8 cellular contexts compared by ENCODE assay signal in the genomic region with DNA sequence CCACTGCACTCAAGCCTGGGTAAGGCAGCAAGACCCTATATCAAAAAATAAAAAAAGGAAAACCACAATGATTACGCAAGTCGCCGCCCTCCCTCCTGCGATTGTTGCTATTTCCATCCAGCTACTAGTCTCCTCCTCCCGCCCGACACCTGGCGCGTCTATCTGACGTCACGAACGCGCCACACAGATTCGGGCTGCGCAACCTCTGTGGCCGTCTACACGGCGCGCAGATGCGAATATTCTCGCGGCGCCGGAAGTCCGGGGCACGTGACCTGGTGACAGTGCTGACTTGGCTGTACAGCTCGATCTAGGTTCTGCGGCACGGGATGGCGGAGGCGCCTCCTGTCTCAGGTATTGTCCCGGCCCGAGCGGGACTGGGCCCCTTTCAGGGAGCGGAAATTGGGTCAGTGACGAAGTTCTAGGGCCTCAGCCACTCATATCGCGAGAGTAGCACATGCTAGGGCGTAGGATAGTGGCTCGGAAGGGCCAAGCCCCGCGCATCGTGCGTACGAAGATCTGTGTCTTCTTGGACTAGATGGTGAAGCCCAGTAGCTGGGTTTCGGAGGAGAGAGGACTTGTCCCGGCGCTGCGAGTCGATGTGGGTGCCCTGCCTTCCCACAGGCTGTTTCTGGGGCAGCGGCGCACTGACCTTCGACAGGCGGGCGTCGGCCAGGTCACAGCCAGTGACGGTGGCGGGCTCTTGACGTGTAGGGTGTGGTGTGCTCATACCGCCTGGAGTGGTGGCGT. TPM values are rescaled to one million over a fixed set of nuclear protein-coding genes. Genes with fewer than 3 reads are reported as not detected.
DNase-seq lines count a peak whose midpoint lies in the region; ATAC-seq and TF ChIP-seq lines count a peak whose summit lies in the region.

NFX1 (plus strand) TSS at position 270 of the 747 bp plus-strand sequence; CDS start at position 327, 57 bp downstream.

- H3K27ac Mint-ChIP-seq in T-helper 17 cell (peak within 1 kb of the TSS; percentile 98), progenitor cell of endocrine pancreas (peak within 1 kb of the TSS; percentile 99)

- intact Hi-C loops in left cardiac atrium (cut with DNase I), result no loop called here

- no peaks in the 10 kb centered on the region for H3K9me3 Mint-ChIP-seq in progenitor cell of endocrine pancreas (ENCODE audit: low read depth)

- H3K36me3 Mint-ChIP-seq in T-helper 17 cell (ENCODE audit: low read depth), result peaks cover 7% of the 10 kb centered on the region
- H3K36me3 Mint-ChIP-seq in progenitor cell of endocrine pancreas (ENCODE audit: insufficient read depth), result peaks cover 7% of the 10 kb centered on the region

- no peak for TF ChIP-seq CTCF in progenitor cell of endocrine pancreas (IDR thresholded peaks at IDR 0.05; ENCODE audit: unreplicated experiment)

- H3K4me1 Mint-ChIP-seq in T-helper 17 cell (peaks cover 36% of the 10 kb centered on the region), progenitor cell of endocrine pancreas (ENCODE audit: low read depth) (peaks cover 14% of the 10 kb centered on the region)

- no peaks in the 10 kb centered on the region for H3K9me3 ChIP-seq in T-helper 17 cell (ENCODE audit: control insufficient read depth, low read length, poor library complexity, severe bottlenecking)

- H3K27me3 Mint-ChIP-seq in T-helper 17 cell (no peaks in the 10 kb centered on the region), progenitor cell of endocrine pancreas (no peaks in the 10 kb centered on the region)

- TF ChIP-seq POLR2A in GM15510 (IDR thresholded peaks at IDR 0.05; ENCODE audit: borderline replicate concordance, extremely low read depth, insufficient read length), result peak; percentile 93

- H3K4me3 Mint-ChIP-seq in T-helper 17 cell, result peak within 1 kb of the TSS; percentile 85
- peak within 1 kb of the TSS; percentile 99 for H3K4me3 Mint-ChIP-seq in progenitor cell of endocrine pancreas (ENCODE audit: low read depth)

- ATAC-seq in HG02885 (IDR thresholded peaks at IDR 0.05; ENCODE audit: poor library complexity, unreplicated experiment) (peak; percentile 90), T-helper 17 cell (peak; percentile 88), left cardiac atrium (peak; percentile 93 to 95)

- DNase-seq in NCI-H1694 treated with DMSO at 0.1 percent for 48 hours (lab: John Stamatoyannopoulos, UW) (peak; percentile 95), T-helper 17 cell (peak; percentile 94 to 97 (median 97)), amygdala (lab: John Stamatoyannopoulos, UW) (peak; percentile 76 to 98 (median 93)), left cardiac atrium (peak; percentile 98), progenitor cell of endocrine pancreas (ENCODE audit: low spot score, unreplicated experiment) (peak; percentile 88), ureter (ENCODE audit: low spot score) (peak; percentile 98)

RNA-seq across cellular contexts. Expression of gene NFX1, which starts in this region (rescaled TPM):
- total RNA-seq in T-helper 17 cell (10 to 100 TPM; 32.2 to 42.0 TPM), left cardiac atrium (10 to 100 TPM; 23.0 to 35.4 TPM), progenitor cell of endocrine pancreas (29.4 and 32.0 TPM in 2 replicates), ureter (50.9 TPM)

Comparison
In these comparisons a context has a peak if more than half of its experiments do, and no peak if none do; other contexts are left out.
1. Peak in every context shown above with its lines: DNase-seq and ATAC-seq.